In the genomic region with DNA sequence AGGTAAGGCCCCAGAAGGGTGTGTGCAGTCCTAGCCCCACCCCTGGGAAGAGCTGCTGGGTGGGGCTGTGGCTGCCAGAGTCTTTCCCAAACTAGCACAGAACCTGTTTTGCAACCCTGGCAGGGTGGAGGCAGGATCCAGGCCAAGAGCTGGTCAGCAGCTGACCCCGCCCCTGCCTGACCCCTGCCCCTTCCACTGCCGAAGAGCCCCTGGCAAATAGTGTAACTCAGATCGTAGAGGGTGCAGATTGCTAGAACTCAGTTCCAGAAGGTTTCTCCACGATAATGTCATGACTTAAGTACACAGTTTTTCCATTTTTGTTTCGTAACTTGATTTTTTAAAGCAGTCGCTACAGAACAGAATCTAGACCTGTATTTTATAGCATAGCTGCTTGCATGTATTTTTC, we compare ENCODE assay signal across 7 cellular contexts. TPM values are rescaled to one million over a fixed set of nuclear protein-coding genes. Genes with fewer than 3 reads are reported as not detected.
DNase-seq lines count a peak whose midpoint lies in the region; ATAC-seq and TF ChIP-seq lines count a peak whose summit lies in the region.

No MANE protein-coding gene starts in this region.

- WGBS in HUES64, result 79% methylated on average over 6 of the region's 6 CpGs

- no peak for TF ChIP-seq POLR2A in gastrocnemius medialis (IDR thresholded peaks at IDR 0.05)

- H3K9me3 Mint-ChIP-seq in activated T-helper 17 cell treated with anti-CD3 and anti-CD28 coated beads, Interleukin-2, amount 50 U/mL, for 72 hours, result no peaks in the 10 kb centered on the region

- H3K4me3 Mint-ChIP-seq in activated T-helper 17 cell treated with anti-CD3 and anti-CD28 coated beads, Interleukin-2, amount 50 U/mL, for 72 hours, result peak overlapping the region; percentile 90

- H3K9me3 ChIP-seq in HUES64 (ENCODE audit: insufficient read depth, low read depth, low read length) (no peaks in the 10 kb centered on the region), gastrocnemius medialis (no peaks in the 10 kb centered on the region)

- H3K9ac ChIP-seq in HUES64 (ENCODE audit: low read depth, low read length), result peak overlapping the region; percentile 50

- peak overlapping the region; percentile 3; the same call in 1 of the 2 replicates for H3K27ac ChIP-seq in HUES64 (ENCODE audit: low read depth, low read length)
- peak overlapping the region; percentile 71 to 85 (median 80) for H3K27ac ChIP-seq in gastrocnemius medialis

- intact Hi-C loops in left cardiac atrium (cut with DNase I) (loop anchor here in 1 of 2 donors (5.0 kb wide), 1 partner anchor 46 kb away; no protein-coding TSS in a partner anchor), gastrocnemius medialis (cut with DNase I; ENCODE audit: low total_unique reads) (no loop called here)

- TF ChIP-seq CTCF in gastrocnemius medialis (IDR thresholded peaks at IDR 0.05 in 4 of 5, conservative IDR thresholded peaks at IDR 0.05 in 1 of 5) (no peak), GM10266 (IDR thresholded peaks at IDR 0.05; ENCODE audit: control insufficient read depth, insufficient read depth, low read depth, missing control alignments) (no peak)

- peak; percentile 85 for DNase-seq in left cardiac atrium
- peak; percentile 74 to 90 for DNase-seq in gastrocnemius medialis
- no peak for DNase-seq in pons (ENCODE audit: low spot score)
- no peak for DNase-seq in activated CD8-positive, alpha-beta memory T cell treated with anti-CD3 and anti-CD28 coated beads, Interleukin-2, amount 50 U/mL, for 48 hours
- no peak for DNase-seq in GM10266 (ENCODE audit: extremely low spot score)

- H3K36me3 Mint-ChIP-seq in activated T-helper 17 cell treated with anti-CD3 and anti-CD28 coated beads, Interleukin-2, amount 50 U/mL, for 72 hours (ENCODE audit: low read depth), result peaks cover 62% of the 10 kb centered on the region

- H3K27ac Mint-ChIP-seq in activated T-helper 17 cell treated with anti-CD3 and anti-CD28 coated beads, Interleukin-2, amount 50 U/mL, for 72 hours, result peak overlapping the region; percentile 84

- H3K4me1 ChIP-seq in HUES64 (ENCODE audit: insufficient read depth, low read length), result peaks cover 28% of the 10 kb centered on the region
- peaks cover 70 to 77% of the 10 kb centered on the region in 2 donors for H3K4me1 ChIP-seq in gastrocnemius medialis

- H3K27me3 Mint-ChIP-seq in activated T-helper 17 cell treated with anti-CD3 and anti-CD28 coated beads, Interleukin-2, amount 50 U/mL, for 72 hours, result no peaks in the 10 kb centered on the region

- ATAC-seq in activated T-helper 17 cell treated with anti-CD3 and anti-CD28 coated beads, Interleukin-2, amount 50 U/mL, for 72 hours (replicated peaks), result no peak
- ATAC-seq in left cardiac atrium (peak; percentile 75), gastrocnemius medialis (peak; percentile 86 to 89)

- peak overlapping the region; percentile 15; the same call in 1 of the 2 replicates for H3K4me3 ChIP-seq in HUES64 (ENCODE audit: low read length)
- peak overlapping the region; percentile 9 to 31 (median 11) for H3K4me3 ChIP-seq in gastrocnemius medialis

- H3K27me3 ChIP-seq in HUES64 (ENCODE audit: insufficient read depth, low read length) (no peaks in the 10 kb centered on the region), gastrocnemius medialis (no peaks in the 10 kb centered on the region)

- H3K36me3 ChIP-seq in HUES64 (ENCODE audit: insufficient read depth, low read length) (0 out of 2 replicates have a peak, but pooled peaks cover 5% of the 10 kb centered on the region), gastrocnemius medialis (peaks cover 0 to 22% of the 10 kb centered on the region in 2 donors)

- peaks cover 45% of the 10 kb centered on the region for H3K4me1 Mint-ChIP-seq in activated T-helper 17 cell treated with anti-CD3 and anti-CD28 coated beads, Interleukin-2, amount 50 U/mL, for 72 hours

- in situ Hi-C loops in gastrocnemius medialis (cut with MboI; ENCODE audit: low sequenced_read_pairs in 4 of 4), result loop anchor here in 1 of 4 donors (10.0 kb wide), 1 partner anchor 54 kb away; no protein-coding TSS in a partner anchor

RNA-seq across cellular contexts. Expression of a gene that starts 26.7 kb away (rescaled TPM):
- polyA plus RNA-seq in HUES64 (2013, experiment 1 of 2), result 42.4 TPM
- polyA plus RNA-seq in HUES64 (2013, experiment 2 of 2), result 43.4 TPM
- total RNA-seq in activated T-helper 17 cell treated with anti-CD3 and anti-CD28 coated beads, Interleukin-2, amount 50 U/mL, for 72 hours, result 10 to 100 TPM; 37.3 to 41.2 TPM
- total RNA-seq in left cardiac atrium (10 to 100 TPM; 25.9 to 29.6 TPM), gastrocnemius medialis (10 to 100 TPM in 1 of 4 donors, 1 to 10 TPM in 3; 7.6 to 18.5 (median 8.8) TPM)

Comparison
In these comparisons a context has a peak if more than half of its experiments do, and no peak if none do; other contexts are left out.
1. DNase-seq: peak in left cardiac atrium (single experiment) and gastrocnemius medialis (2 of 2); none in pons (single experiment), activated CD8-positive, alpha-beta memory T cell treated with anti-CD3 and anti-CD28 coated beads, Interleukin-2, amount 50 U/mL, for 48 hours (single experiment) and GM10266 (single experiment).